In genomic region chr14:104715871-104716270, GRCh38 we compare ENCODE assay signal across 17 cellular contexts. TPM values are rescaled to one million over a fixed set of nuclear protein-coding genes. Genes with fewer than 3 reads are reported as not detected.
A peak's percentile ranks its signal among the peaks of the same experiment; 100 is the strongest.
DNase-seq lines count a peak whose midpoint lies in the region; ATAC-seq and TF ChIP-seq lines count a peak whose summit lies in the region.
"Had no signal": no experiment of that assay in that cellular context is flagged by ENCODE, and none has a peak within 500 bp of the region (broad histone marks: within the 10 kb centered on the region; RNA-seq: fewer than 3 reads in every experiment).

No MANE protein-coding gene starts in this region.

- peak overlapping the region; percentile 41 for H3K27ac Mint-ChIP-seq in activated T-cell treated with anti-CD3 and anti-CD28 coated beads, Interleukin-2, amount 50 U/mL, for 24 hours
- H3K27ac Mint-ChIP-seq in activated T-cell treated with anti-CD3 and anti-CD28 coated beads, Interleukin-2, amount 50 U/mL, for 72 hours: no peak overlapping the region
- H3K27ac Mint-ChIP-seq in progenitor cell of endocrine pancreas: peak overlapping the region; percentile 37
- no peak overlapping the region for H3K27ac Mint-ChIP-seq in activated T-helper 2 cell treated with anti-CD3 and anti-CD28 coated beads, Interferon-gamma antibody, Interleukin-2, Interleukin-4, amounts not matched to agents 10 μg/mL and 5 μg/mL and 100 μg/mL, durations not matched to agents 14 hours and 24 hours and 36 hours
- H3K27ac Mint-ChIP-seq: CD4-positive, alpha-beta T cell had no signal

- ATAC-seq in activated T-cell treated with anti-CD3 and anti-CD28 coated beads, Interleukin-2, amount 50 U/mL, for 72 hours (replicated peaks in 1 of 2): no peak
- ATAC-seq in upper lobe of right lung: no peak
- ATAC-seq: HCT116, K562 had no signal

- intact Hi-C loops in activated T-helper 2 cell treated with anti-CD3 and anti-CD28 coated beads, Interferon-gamma antibody, Interleukin-2, Interleukin-4, amounts not matched to agents 10 μg/mL and 5 μg/mL and 100 μg/mL, durations not matched to agents 14 hours and 24 hours and 36 hours (cut with micrococcal nuclease): no loop called here
- intact Hi-C loops in upper lobe of right lung (cut with DNase I): no loop called here

- TF ChIP-seq CTCF in RWPE1 (conservative IDR thresholded peaks at IDR 0.05; ENCODE audit: low read depth): no peak
- no peak for TF ChIP-seq CTCF in progenitor cell of endocrine pancreas (IDR thresholded peaks at IDR 0.05; ENCODE audit: unreplicated experiment)
- no peak for TF ChIP-seq CTCF in upper lobe of right lung (IDR thresholded peaks at IDR 0.05)

- H3K36me3 Mint-ChIP-seq in activated T-cell treated with anti-CD3 and anti-CD28 coated beads, Interleukin-2, amount 50 U/mL, for 24 hours (ENCODE audit: low read depth): peaks cover 67% of the 10 kb centered on the region
- H3K36me3 Mint-ChIP-seq in activated T-cell treated with anti-CD3 and anti-CD28 coated beads, Interleukin-2, amount 50 U/mL, for 72 hours (ENCODE audit: insufficient read depth in 2 of 2): peaks cover 0 to 1% of the 10 kb centered on the region in 2 donors
- peaks cover 7% of the 10 kb centered on the region for H3K36me3 Mint-ChIP-seq in progenitor cell of endocrine pancreas (ENCODE audit: insufficient read depth)
- peaks cover 17% of the 10 kb centered on the region for H3K36me3 Mint-ChIP-seq in activated T-helper 2 cell treated with anti-CD3 and anti-CD28 coated beads, Interferon-gamma antibody, Interleukin-2, Interleukin-4, amounts not matched to agents 10 μg/mL and 5 μg/mL and 100 μg/mL, durations not matched to agents 14 hours and 24 hours and 36 hours (ENCODE audit: low read depth)

- no peaks in the 10 kb centered on the region for H3K4me1 Mint-ChIP-seq in activated T-cell treated with anti-CD3 and anti-CD28 coated beads, Interleukin-2, amount 50 U/mL, for 24 hours (ENCODE audit: low read depth)
- H3K4me1 Mint-ChIP-seq in activated T-cell treated with anti-CD3 and anti-CD28 coated beads, Interleukin-2, amount 50 U/mL, for 72 hours (ENCODE audit: low read depth): no peaks in the 10 kb centered on the region
- peaks cover 1% of the 10 kb centered on the region for H3K4me1 Mint-ChIP-seq in progenitor cell of endocrine pancreas (ENCODE audit: low read depth)
- H3K4me1 Mint-ChIP-seq in activated T-helper 2 cell treated with anti-CD3 and anti-CD28 coated beads, Interferon-gamma antibody, Interleukin-2, Interleukin-4, amounts not matched to agents 10 μg/mL and 5 μg/mL and 100 μg/mL, durations not matched to agents 14 hours and 24 hours and 36 hours (ENCODE audit: low read depth): no peaks in the 10 kb centered on the region

- H3K36me3 ChIP-seq in H7 (replicated peaks; ENCODE audit: control insufficient read depth, insufficient read depth, low read length) (peaks cover 5% of the 10 kb centered on the region), upper lobe of right lung (peaks cover 58% of the 10 kb centered on the region)

- CTCF ChIA-PET in RWPE1 (lab: Yijun Ruan, JAX): interaction anchor here (0.5 kb wide), 1 partner anchor 52 kb away, joined by 3 read pairs; no protein-coding TSS in a partner anchor

- H3K27me3 Mint-ChIP-seq in activated T-cell treated with anti-CD3 and anti-CD28 coated beads, Interleukin-2, amount 50 U/mL, for 24 hours: no peaks in the 10 kb centered on the region
- no peaks in the 10 kb centered on the region for H3K27me3 Mint-ChIP-seq in activated T-cell treated with anti-CD3 and anti-CD28 coated beads, Interleukin-2, amount 50 U/mL, for 72 hours (ENCODE audit: low read depth)
- no peaks in the 10 kb centered on the region for H3K27me3 Mint-ChIP-seq in progenitor cell of endocrine pancreas
- H3K27me3 Mint-ChIP-seq in activated T-helper 2 cell treated with anti-CD3 and anti-CD28 coated beads, Interferon-gamma antibody, Interleukin-2, Interleukin-4, amounts not matched to agents 10 μg/mL and 5 μg/mL and 100 μg/mL, durations not matched to agents 14 hours and 24 hours and 36 hours (ENCODE audit: low read depth): no peaks in the 10 kb centered on the region
- H3K27me3 Mint-ChIP-seq: CD4-positive, alpha-beta T cell had no signal

- DNase-seq in activated T-cell treated with anti-CD3 and anti-CD28 coated beads, Interleukin-2, amount 50 U/mL, for 24 hours: no peak
- no peak for DNase-seq in activated T-cell treated with anti-CD3 and anti-CD28 coated beads, Interleukin-2, amount 50 U/mL, for 72 hours
- DNase-seq in H7 (peak; percentile 57), RWPE1 (ENCODE audit: low spot score) (no peak), progenitor cell of endocrine pancreas (ENCODE audit: low spot score, unreplicated experiment) (no peak), HuH-7.5 (ENCODE audit: low spot score) (no peak), upper lobe of right lung (no peak)
- no peak for DNase-seq in activated T-helper 2 cell treated with anti-CD3 and anti-CD28 coated beads, Interferon-gamma antibody, Interleukin-2, Interleukin-4, amounts not matched to agents 10 μg/mL and 5 μg/mL and 100 μg/mL, durations not matched to agents 14 hours and 24 hours and 36 hours (ENCODE audit: low spot score)
- DNase-seq: 8988T; C1 segment of cervical spinal cord; CD4-positive, alpha-beta T cell; DMS153; DMS79; GDM1; GM23248 had no signal

- no peaks in the 10 kb centered on the region for H3K9me3 Mint-ChIP-seq in activated T-cell treated with anti-CD3 and anti-CD28 coated beads, Interleukin-2, amount 50 U/mL, for 24 hours
- H3K9me3 Mint-ChIP-seq in activated T-cell treated with anti-CD3 and anti-CD28 coated beads, Interleukin-2, amount 50 U/mL, for 72 hours: no peaks in the 10 kb centered on the region
- no peaks in the 10 kb centered on the region for H3K9me3 Mint-ChIP-seq in progenitor cell of endocrine pancreas (ENCODE audit: low read depth)
- H3K9me3 Mint-ChIP-seq in activated T-helper 2 cell treated with anti-CD3 and anti-CD28 coated beads, Interferon-gamma antibody, Interleukin-2, Interleukin-4, amounts not matched to agents 10 μg/mL and 5 μg/mL and 100 μg/mL, durations not matched to agents 14 hours and 24 hours and 36 hours: no peaks in the 10 kb centered on the region
- H3K9me3 Mint-ChIP-seq: CD4-positive, alpha-beta T cell had no signal

- H3K4me3 ChIP-seq in H7 (ENCODE audit: insufficient read depth, low read depth, low read length) (no peak overlapping the region), upper lobe of right lung (no peak overlapping the region)
- H3K4me3 ChIP-seq: GM23248, K562 had no signal

- H3K9me3 ChIP-seq in upper lobe of right lung: no peaks in the 10 kb centered on the region

- H3K4me3 Mint-ChIP-seq in activated T-cell treated with anti-CD3 and anti-CD28 coated beads, Interleukin-2, amount 50 U/mL, for 24 hours: no peak overlapping the region
- H3K4me3 Mint-ChIP-seq in activated T-cell treated with anti-CD3 and anti-CD28 coated beads, Interleukin-2, amount 50 U/mL, for 72 hours: no peak overlapping the region
- no peak overlapping the region for H3K4me3 Mint-ChIP-seq in progenitor cell of endocrine pancreas (ENCODE audit: low read depth)
- H3K4me3 Mint-ChIP-seq in activated T-helper 2 cell treated with anti-CD3 and anti-CD28 coated beads, Interferon-gamma antibody, Interleukin-2, Interleukin-4, amounts not matched to agents 10 μg/mL and 5 μg/mL and 100 μg/mL, durations not matched to agents 14 hours and 24 hours and 36 hours (ENCODE audit: low read depth): no peak overlapping the region
- H3K4me3 Mint-ChIP-seq: CD4-positive, alpha-beta T cell had no signal

- no peaks in the 10 kb centered on the region for H3K27me3 ChIP-seq in H7 (ENCODE audit: control insufficient read depth, insufficient read depth, low read length)
- no peaks in the 10 kb centered on the region for H3K27me3 ChIP-seq in upper lobe of right lung

- POLR2A ChIA-PET in RWPE1 (lab: Yijun Ruan, JAX; ENCODE audit: low non-redundant PET): no interaction called here

- H3K27ac ChIP-seq in RWPE1: peak overlapping the region; percentile 58
- no peak overlapping the region for H3K27ac ChIP-seq in upper lobe of right lung
- H3K27ac ChIP-seq: GM23248 had no signal

- no peaks in the 10 kb centered on the region for H3K4me1 ChIP-seq in upper lobe of right lung

RNA-seq across cellular contexts. Expression of gene ADSS1, which starts 8.2 kb away (rescaled TPM):
- 1 to 10 TPM; 4.6 to 6.1 TPM for total RNA-seq in activated T-cell treated with anti-CD3 and anti-CD28 coated beads, Interleukin-2, amount 50 U/mL, for 72 hours
- total RNA-seq in H7 (2014; rRNA removed; shearing (Covaris generic)): 10.3 and 11.2 TPM in 2 replicates
- total RNA-seq in progenitor cell of endocrine pancreas: 8.9 and 9.7 TPM in 2 replicates
- total RNA-seq in activated T-helper 2 cell treated with anti-CD3 and anti-CD28 coated beads, Interferon-gamma antibody, Interleukin-2, Interleukin-4, amounts not matched to agents 10 μg/mL and 5 μg/mL and 100 μg/mL, durations not matched to agents 14 hours and 24 hours and 36 hours: 1.1 and 2.4 TPM in 2 replicates
- 5.5 TPM for total RNA-seq in upper lobe of right lung

RNA-seq across cellular contexts. Expression of gene INF2, which starts 26.5 kb away (rescaled TPM):
- 10 to 100 TPM; 37.6 to 38.8 TPM for total RNA-seq in activated T-cell treated with anti-CD3 and anti-CD28 coated beads, Interleukin-2, amount 50 U/mL, for 72 hours
- total RNA-seq in H7 (2014; rRNA removed; shearing (Covaris generic)): 62.8 and 78.6 TPM in 2 replicates
- total RNA-seq in progenitor cell of endocrine pancreas (69.2 and 75.3 TPM in 2 replicates), upper lobe of right lung (117 TPM)
- total RNA-seq in activated T-helper 2 cell treated with anti-CD3 and anti-CD28 coated beads, Interferon-gamma antibody, Interleukin-2, Interleukin-4, amounts not matched to agents 10 μg/mL and 5 μg/mL and 100 μg/mL, durations not matched to agents 14 hours and 24 hours and 36 hours: 93.7 and 93.8 TPM in 2 replicates

RNA-seq across cellular contexts. Expression of gene SIVA1, which starts 37.1 kb away (rescaled TPM):
- 10 to 100 TPM; 72.9 TPM for total RNA-seq in activated T-cell treated with anti-CD3 and anti-CD28 coated beads, Interleukin-2, amount 50 U/mL, for 72 hours
- 206 and 249 TPM in 2 replicates for total RNA-seq in H7 (2014; rRNA removed; shearing (Covaris generic))
- total RNA-seq in progenitor cell of endocrine pancreas (98.6 and 116 TPM in 2 replicates), upper lobe of right lung (66.1 TPM)
- total RNA-seq in activated T-helper 2 cell treated with anti-CD3 and anti-CD28 coated beads, Interferon-gamma antibody, Interleukin-2, Interleukin-4, amounts not matched to agents 10 μg/mL and 5 μg/mL and 100 μg/mL, durations not matched to agents 14 hours and 24 hours and 36 hours: 96.0 and 104 TPM in 2 replicates

Comparison
In these comparisons a context has a peak if more than half of its experiments do, and no peak if none do; other contexts are left out.
1. H3K27ac Mint-ChIP-seq: peak in activated T-cell treated with anti-CD3 and anti-CD28 coated beads, Interleukin-2, amount 50 U/mL, for 24 hours (single experiment) and progenitor cell of endocrine pancreas (single experiment); none in activated T-cell treated with anti-CD3 and anti-CD28 coated beads, Interleukin-2, amount 50 U/mL, for 72 hours (single experiment) and activated T-helper 2 cell treated with anti-CD3 and anti-CD28 coated beads, Interferon-gamma antibody, Interleukin-2, Interleukin-4, amounts not matched to agents 10 μg/mL and 5 μg/mL and 100 μg/mL, durations not matched to agents 14 hours and 24 hours and 36 hours (single experiment).